ENCODE assay signal across 8 cellular contexts in the genomic region with DNA sequence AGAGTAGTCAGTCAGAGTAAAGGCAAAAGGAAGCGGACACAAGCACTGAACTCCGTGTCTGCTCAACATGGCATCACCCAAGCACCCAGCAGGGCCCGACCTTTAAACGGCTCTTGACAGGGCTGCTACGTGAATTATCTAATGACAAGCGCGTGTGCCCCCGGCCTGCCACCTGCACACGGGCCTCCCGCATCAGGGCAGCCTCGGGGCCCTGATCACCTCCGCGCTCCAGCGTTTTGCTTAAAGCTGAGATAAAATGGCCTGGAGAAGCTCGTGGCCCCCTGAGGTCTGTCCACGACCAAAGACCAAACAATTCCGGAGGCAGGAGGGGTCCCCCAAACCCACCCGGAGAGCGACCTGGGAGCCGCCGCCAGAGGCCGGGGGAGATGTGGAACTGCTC. TPM values are rescaled to one million over a fixed set of nuclear protein-coding genes. Genes with fewer than 3 reads are reported as not detected.
DNase-seq lines count a peak whose midpoint lies in the region; TF ChIP-seq lines count a peak whose summit lies in the region.

No MANE protein-coding gene starts in this region.

- peaks cover 14% of the 10 kb centered on the region for H3K36me3 ChIP-seq in HUES48 (ENCODE audit: control insufficient read depth, insufficient read depth, low read length)

- no peak for TF ChIP-seq CTCF in AG04450 (IDR thresholded peaks at IDR 0.05; ENCODE audit: low read depth, low read length)

- no peaks in the 10 kb centered on the region; the same call in 1 of the 2 replicates for H3K9me3 ChIP-seq in AG04450 (ENCODE audit: control insufficient read depth, insufficient read depth, low read length)
- H3K9me3 ChIP-seq in HUES48 (ENCODE audit: control insufficient read depth, insufficient read depth, low read length), result no peaks in the 10 kb centered on the region

- peak overlapping the region; percentile 42; the same call in 1 of the 2 replicates for H3K9ac ChIP-seq in HUES48 (ENCODE audit: low read depth, low read length)

- CTCF ChIA-PET in AG04450 (lab: Charles Lee), result interaction anchor here (0.6 to 2.0 kb wide), 3 partner anchors 22 to 37 kb away, joined by 4 to 12 read pairs (median 8); no protein-coding TSS in a partner anchor

- POLR2A ChIA-PET in AG04450 (lab: Yijun Ruan, JAX), result interaction anchor here (0.7 to 0.8 kb wide), 2 partner anchors 12 to 21 kb away, joined by 3 read pairs; no protein-coding TSS in a partner anchor

- DNase-seq in AG04450 (ENCODE audit: low read depth, low spot score) (no peak), GM19240 (ENCODE audit: insufficient read length, low spot score) (peak; percentile 19), glomerular visceral epithelial cell (ENCODE audit: extremely low spot score) (peak; percentile 14), putamen (ENCODE audit: low spot score) (peak; percentile 8), NCI-H1048 (lab: John Stamatoyannopoulos, UW) (no peak), Kasumi-1 (lab: John Stamatoyannopoulos, UW) (no peak)
- DNase-seq in activated CD8-positive, alpha-beta memory T cell treated with anti-CD3 and anti-CD28 coated beads, Interleukin-2, amount 50 U/mL, for 4 hours, result peak; percentile 26

- H3K27ac ChIP-seq in AG04450 (ENCODE audit: low read depth, low read length) (peak overlapping the region; percentile 31), HUES48 (ENCODE audit: low read depth, low read length) (no peak overlapping the region)

- H3K4me3 ChIP-seq in AG04450 (ENCODE audit: low read depth, low read length), result peak overlapping the region; percentile 94
- H3K4me3 ChIP-seq in HUES48 (ENCODE audit: low read depth, low read length), result peak overlapping the region; percentile 97

- H3K4me1 ChIP-seq in HUES48 (ENCODE audit: control insufficient read depth, insufficient read depth, low read length), result peaks cover 5% of the 10 kb centered on the region

- peaks cover 2% of the 10 kb centered on the region for H3K27me3 ChIP-seq in AG04450 (ENCODE audit: control insufficient read depth, insufficient read depth, low read length)
- no peaks in the 10 kb centered on the region; the same call in 1 of the 2 replicates for H3K27me3 ChIP-seq in HUES48 (ENCODE audit: control insufficient read depth, insufficient read depth, low read length)

RNA-seq across cellular contexts. Expression of gene NDUFA10, which starts 0.4 kb away (rescaled TPM):
- 103 and 114 TPM in 2 replicates for polyA plus RNA-seq in AG04450 (2011; rRNA removed)
- polyA minus RNA-seq in AG04450 (2011; rRNA and poly(A)+ RNA removed), result 74.5 and 83.9 TPM in 2 replicates

RNA-seq across cellular contexts. Expression of gene OR6B2, which starts 5.5 kb away (rescaled TPM):
- polyA plus RNA-seq in AG04450 (2011; rRNA removed), result not detected in 2 replicates
- polyA minus RNA-seq in AG04450 (2011; rRNA and poly(A)+ RNA removed), result not detected in 2 replicates

RNA-seq across cellular contexts. Expression of gene OR6B3, which starts 28.6 kb away (rescaled TPM):
- polyA plus RNA-seq in AG04450 (2011; rRNA removed), result not detected in 2 replicates
- polyA minus RNA-seq in AG04450 (2011; rRNA and poly(A)+ RNA removed), result not detected in 2 replicates

Comparison
In these comparisons a context has a peak if more than half of its experiments do, and no peak if none do; other contexts are left out.
1. DNase-seq: peak in GM19240 (single experiment), activated CD8-positive, alpha-beta memory T cell treated with anti-CD3 and anti-CD28 coated beads, Interleukin-2, amount 50 U/mL, for 4 hours (single experiment), glomerular visceral epithelial cell (single experiment) and putamen (single experiment); none in AG04450 (single experiment), NCI-H1048 (single experiment) and Kasumi-1 (0 of 2).